Comparison of ENCODE assay signal across 15 cellular contexts in the genomic region with DNA sequence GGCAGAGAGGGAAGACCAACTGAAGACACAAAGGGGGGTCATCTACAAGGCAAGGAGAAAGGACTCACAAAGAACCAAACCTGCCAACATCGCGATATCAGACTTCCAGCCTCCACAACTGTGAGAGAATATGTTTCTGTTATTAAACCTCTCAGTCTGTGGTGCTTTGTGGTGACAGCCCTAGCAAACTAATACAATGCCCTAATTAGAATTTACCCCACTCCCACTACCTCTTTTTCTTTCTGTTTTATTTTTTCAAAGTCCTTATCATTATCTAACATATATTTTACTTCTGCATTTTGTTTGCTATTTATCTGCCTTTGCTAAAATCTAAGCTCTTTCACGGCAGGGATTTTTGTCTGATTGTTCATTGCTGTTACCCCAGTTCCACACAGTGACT. TPM values are rescaled to one million over a fixed set of nuclear protein-coding genes. Genes with fewer than 3 reads are reported as not detected.
DNase-seq lines count a peak whose midpoint lies in the region; ATAC-seq and TF ChIP-seq lines count a peak whose summit lies in the region.
"Had no signal": no experiment of that assay in that cellular context is flagged by ENCODE, and none has a peak within 500 bp of the region (broad histone marks: within the 10 kb centered on the region; RNA-seq: fewer than 3 reads in every experiment).

No MANE protein-coding gene starts in this region.

- no peak for DNase-seq in activated CD4-positive, alpha-beta T cell treated with anti-CD3 and anti-CD28 coated beads, Interleukin-2, amount 10 ng/mL, durations not matched to agents 24 days and 14 days
- no peak for DNase-seq in activated CD4-positive, alpha-beta T cell treated with anti-CD3 and anti-CD28 coated beads, Interleukin-2, amount 50 U/mL, for 4 hours
- no peak for DNase-seq in activated T-helper 2 cell treated with anti-CD3 and anti-CD28 coated beads, Interferon-gamma antibody, Interleukin-2, Interleukin-4, amounts not matched to agents 10 μg/mL and 5 μg/mL and 100 μg/mL, durations not matched to agents 14 hours and 24 hours and 36 hours (ENCODE audit: low spot score)
- no peak for DNase-seq in inferior parietal cortex (ENCODE audit: extremely low spot score)
- DNase-seq in progenitor cell of endocrine pancreas (ENCODE audit: low spot score, unreplicated experiment): no peak
- DNase-seq in iPS-NIHi7 (ENCODE audit: extremely low spot score): no peak
- DNase-seq: AML-193; Caco-2; CD4-positive, alpha-beta T cell; GOT3; H7 had no signal

- H3K36me3 Mint-ChIP-seq in activated CD4-positive, alpha-beta T cell treated with anti-CD3 and anti-CD28 coated beads, Interleukin-2, amount 10 ng/mL, durations not matched to agents 24 days and 14 days (ENCODE audit: low read depth): no peaks in the 10 kb centered on the region
- no peaks in the 10 kb centered on the region for H3K36me3 Mint-ChIP-seq in activated T-helper 2 cell treated with anti-CD3 and anti-CD28 coated beads, Interferon-gamma antibody, Interleukin-2, Interleukin-4, amounts not matched to agents 10 μg/mL and 5 μg/mL and 100 μg/mL, durations not matched to agents 14 hours and 24 hours and 36 hours (ENCODE audit: low read depth)
- no peaks in the 10 kb centered on the region for H3K36me3 Mint-ChIP-seq in stimulated activated memory B cell treated with anti-CD40 and anti-IgM and Interleukin-4, amounts not matched to agents 10 μg/mL and 1 μg/mL and 100 μg/mL, for 72 hours
- no peaks in the 10 kb centered on the region for H3K36me3 Mint-ChIP-seq in progenitor cell of endocrine pancreas (ENCODE audit: insufficient read depth)

- no peaks in the 10 kb centered on the region for H3K9me3 Mint-ChIP-seq in activated CD4-positive, alpha-beta T cell treated with anti-CD3 and anti-CD28 coated beads, Interleukin-2, amount 10 ng/mL, durations not matched to agents 24 days and 14 days
- H3K9me3 Mint-ChIP-seq in activated T-helper 2 cell treated with anti-CD3 and anti-CD28 coated beads, Interferon-gamma antibody, Interleukin-2, Interleukin-4, amounts not matched to agents 10 μg/mL and 5 μg/mL and 100 μg/mL, durations not matched to agents 14 hours and 24 hours and 36 hours: no peaks in the 10 kb centered on the region
- H3K9me3 Mint-ChIP-seq in stimulated activated memory B cell treated with anti-CD40 and anti-IgM and Interleukin-4, amounts not matched to agents 10 μg/mL and 1 μg/mL and 100 μg/mL, for 72 hours: no peaks in the 10 kb centered on the region
- H3K9me3 Mint-ChIP-seq in progenitor cell of endocrine pancreas (ENCODE audit: low read depth): no peaks in the 10 kb centered on the region
- H3K9me3 Mint-ChIP-seq: CD4-positive, alpha-beta T cell; IgD-negative memory B cell had no signal

- H3K27me3 Mint-ChIP-seq in activated CD4-positive, alpha-beta T cell treated with anti-CD3 and anti-CD28 coated beads, Interleukin-2, amount 10 ng/mL, durations not matched to agents 24 days and 14 days: peaks cover 4% of the 10 kb centered on the region
- H3K27me3 Mint-ChIP-seq in activated T-helper 2 cell treated with anti-CD3 and anti-CD28 coated beads, Interferon-gamma antibody, Interleukin-2, Interleukin-4, amounts not matched to agents 10 μg/mL and 5 μg/mL and 100 μg/mL, durations not matched to agents 14 hours and 24 hours and 36 hours (ENCODE audit: low read depth): no peaks in the 10 kb centered on the region
- H3K27me3 Mint-ChIP-seq in stimulated activated memory B cell treated with anti-CD40 and anti-IgM and Interleukin-4, amounts not matched to agents 10 μg/mL and 1 μg/mL and 100 μg/mL, for 72 hours: no peaks in the 10 kb centered on the region
- no peaks in the 10 kb centered on the region for H3K27me3 Mint-ChIP-seq in progenitor cell of endocrine pancreas

- no peak for TF ChIP-seq CTCF in progenitor cell of endocrine pancreas (IDR thresholded peaks at IDR 0.05; ENCODE audit: unreplicated experiment)

- ATAC-seq in stimulated activated memory B cell treated with anti-CD40 and anti-IgM and Interleukin-4, amounts not matched to agents 10 μg/mL and 1 μg/mL and 100 μg/mL, for 72 hours: peak; percentile 27
- ATAC-seq: A549, HepG2 had no signal

- H3K4me3 Mint-ChIP-seq in activated CD4-positive, alpha-beta T cell treated with anti-CD3 and anti-CD28 coated beads, Interleukin-2, amount 10 ng/mL, durations not matched to agents 24 days and 14 days: no peak overlapping the region
- H3K4me3 Mint-ChIP-seq in activated T-helper 2 cell treated with anti-CD3 and anti-CD28 coated beads, Interferon-gamma antibody, Interleukin-2, Interleukin-4, amounts not matched to agents 10 μg/mL and 5 μg/mL and 100 μg/mL, durations not matched to agents 14 hours and 24 hours and 36 hours (ENCODE audit: low read depth): no peak overlapping the region
- H3K4me3 Mint-ChIP-seq in stimulated activated memory B cell treated with anti-CD40 and anti-IgM and Interleukin-4, amounts not matched to agents 10 μg/mL and 1 μg/mL and 100 μg/mL, for 72 hours: no peak overlapping the region
- H3K4me3 Mint-ChIP-seq in progenitor cell of endocrine pancreas (ENCODE audit: low read depth): no peak overlapping the region
- H3K4me3 Mint-ChIP-seq: CD4-positive, alpha-beta T cell; IgD-negative memory B cell had no signal

- H3K27ac Mint-ChIP-seq in activated CD4-positive, alpha-beta T cell treated with anti-CD3 and anti-CD28 coated beads, Interleukin-2, amount 10 ng/mL, durations not matched to agents 24 days and 14 days: peak overlapping the region; percentile 34
- H3K27ac Mint-ChIP-seq in activated T-helper 2 cell treated with anti-CD3 and anti-CD28 coated beads, Interferon-gamma antibody, Interleukin-2, Interleukin-4, amounts not matched to agents 10 μg/mL and 5 μg/mL and 100 μg/mL, durations not matched to agents 14 hours and 24 hours and 36 hours: peak overlapping the region; percentile 13
- H3K27ac Mint-ChIP-seq in stimulated activated memory B cell treated with anti-CD40 and anti-IgM and Interleukin-4, amounts not matched to agents 10 μg/mL and 1 μg/mL and 100 μg/mL, for 72 hours: no peak overlapping the region
- no peak overlapping the region for H3K27ac Mint-ChIP-seq in progenitor cell of endocrine pancreas
- H3K27ac Mint-ChIP-seq: CD4-positive, alpha-beta T cell; IgD-negative memory B cell had no signal

- intact Hi-C loops in activated CD4-positive, alpha-beta T cell treated with anti-CD3 and anti-CD28 coated beads, Interleukin-2, amount 10 ng/mL, durations not matched to agents 24 days and 14 days (cut with micrococcal nuclease): no loop called here
- intact Hi-C loops in activated T-helper 2 cell treated with anti-CD3 and anti-CD28 coated beads, Interferon-gamma antibody, Interleukin-2, Interleukin-4, amounts not matched to agents 10 μg/mL and 5 μg/mL and 100 μg/mL, durations not matched to agents 14 hours and 24 hours and 36 hours (cut with micrococcal nuclease): no loop called here

- no peaks in the 10 kb centered on the region for H3K4me1 Mint-ChIP-seq in activated CD4-positive, alpha-beta T cell treated with anti-CD3 and anti-CD28 coated beads, Interleukin-2, amount 10 ng/mL, durations not matched to agents 24 days and 14 days
- H3K4me1 Mint-ChIP-seq in activated T-helper 2 cell treated with anti-CD3 and anti-CD28 coated beads, Interferon-gamma antibody, Interleukin-2, Interleukin-4, amounts not matched to agents 10 μg/mL and 5 μg/mL and 100 μg/mL, durations not matched to agents 14 hours and 24 hours and 36 hours (ENCODE audit: low read depth): peaks cover 2% of the 10 kb centered on the region
- H3K4me1 Mint-ChIP-seq in stimulated activated memory B cell treated with anti-CD40 and anti-IgM and Interleukin-4, amounts not matched to agents 10 μg/mL and 1 μg/mL and 100 μg/mL, for 72 hours: peaks cover 6% of the 10 kb centered on the region
- H3K4me1 Mint-ChIP-seq in progenitor cell of endocrine pancreas (ENCODE audit: low read depth): no peaks in the 10 kb centered on the region
- H3K4me1 Mint-ChIP-seq: IgD-negative memory B cell had no signal

RNA-seq across cellular contexts. Expression of gene OR52D1, which starts 2.5 kb away (rescaled TPM):
- total RNA-seq in activated CD4-positive, alpha-beta T cell treated with anti-CD3 and anti-CD28 coated beads, Interleukin-2, amount 10 ng/mL, durations not matched to agents 24 days and 14 days: not detected in 2 replicates
- total RNA-seq in activated T-helper 2 cell treated with anti-CD3 and anti-CD28 coated beads, Interferon-gamma antibody, Interleukin-2, Interleukin-4, amounts not matched to agents 10 μg/mL and 5 μg/mL and 100 μg/mL, durations not matched to agents 14 hours and 24 hours and 36 hours: not detected in 2 replicates
- total RNA-seq in progenitor cell of endocrine pancreas: not detected in 2 replicates
- total RNA-seq: Caco-2; CD4-positive, alpha-beta T cell; H7; HepG2 had no signal

RNA-seq across cellular contexts. Expression of gene UBQLN3, which starts 23.8 kb away (rescaled TPM):
- not detected in 2 replicates for total RNA-seq in activated CD4-positive, alpha-beta T cell treated with anti-CD3 and anti-CD28 coated beads, Interleukin-2, amount 10 ng/mL, durations not matched to agents 24 days and 14 days
- total RNA-seq in activated T-helper 2 cell treated with anti-CD3 and anti-CD28 coated beads, Interferon-gamma antibody, Interleukin-2, Interleukin-4, amounts not matched to agents 10 μg/mL and 5 μg/mL and 100 μg/mL, durations not matched to agents 14 hours and 24 hours and 36 hours: not detected in 2 replicates
- not detected in 2 replicates for total RNA-seq in progenitor cell of endocrine pancreas
- total RNA-seq: Caco-2, H7, HepG2 had no signal

RNA-seq across cellular contexts. Expression of gene UBQLNL, which starts 30.5 kb away (rescaled TPM):
- not detected in 2 replicates for total RNA-seq in activated CD4-positive, alpha-beta T cell treated with anti-CD3 and anti-CD28 coated beads, Interleukin-2, amount 10 ng/mL, durations not matched to agents 24 days and 14 days
- 0.09 TPM in 1 of 2 replicates, not detected in the other for total RNA-seq in activated T-helper 2 cell treated with anti-CD3 and anti-CD28 coated beads, Interferon-gamma antibody, Interleukin-2, Interleukin-4, amounts not matched to agents 10 μg/mL and 5 μg/mL and 100 μg/mL, durations not matched to agents 14 hours and 24 hours and 36 hours
- 0.53 and 0.79 TPM in 2 replicates for total RNA-seq in progenitor cell of endocrine pancreas
- total RNA-seq: Caco-2, H7, HepG2 had no signal

RNA-seq across cellular contexts. Expression of gene OR51I2, which starts 36.9 kb away (rescaled TPM):
- not detected in 2 replicates for total RNA-seq in activated CD4-positive, alpha-beta T cell treated with anti-CD3 and anti-CD28 coated beads, Interleukin-2, amount 10 ng/mL, durations not matched to agents 24 days and 14 days
- total RNA-seq in activated T-helper 2 cell treated with anti-CD3 and anti-CD28 coated beads, Interferon-gamma antibody, Interleukin-2, Interleukin-4, amounts not matched to agents 10 μg/mL and 5 μg/mL and 100 μg/mL, durations not matched to agents 14 hours and 24 hours and 36 hours: not detected in 2 replicates
- total RNA-seq in progenitor cell of endocrine pancreas: not detected in 2 replicates
- total RNA-seq: Caco-2; CD4-positive, alpha-beta T cell; H7; HepG2 had no signal

RNA-seq across cellular contexts. Expression of gene OR51I1, which starts 44.7 kb away (rescaled TPM):
- not detected in 2 replicates for total RNA-seq in activated CD4-positive, alpha-beta T cell treated with anti-CD3 and anti-CD28 coated beads, Interleukin-2, amount 10 ng/mL, durations not matched to agents 24 days and 14 days
- not detected in 2 replicates for total RNA-seq in activated T-helper 2 cell treated with anti-CD3 and anti-CD28 coated beads, Interferon-gamma antibody, Interleukin-2, Interleukin-4, amounts not matched to agents 10 μg/mL and 5 μg/mL and 100 μg/mL, durations not matched to agents 14 hours and 24 hours and 36 hours
- not detected in 2 replicates for total RNA-seq in progenitor cell of endocrine pancreas
- total RNA-seq: Caco-2; CD4-positive, alpha-beta T cell; H7; HepG2 had no signal

Comparison
In these comparisons a context has a peak if more than half of its experiments do, and no peak if none do; other contexts are left out.
1. H3K27ac Mint-ChIP-seq: peak in activated CD4-positive, alpha-beta T cell treated with anti-CD3 and anti-CD28 coated beads, Interleukin-2, amount 10 ng/mL, durations not matched to agents 24 days and 14 days (single experiment) and activated T-helper 2 cell treated with anti-CD3 and anti-CD28 coated beads, Interferon-gamma antibody, Interleukin-2, Interleukin-4, amounts not matched to agents 10 μg/mL and 5 μg/mL and 100 μg/mL, durations not matched to agents 14 hours and 24 hours and 36 hours (single experiment); none in stimulated activated memory B cell treated with anti-CD40 and anti-IgM and Interleukin-4, amounts not matched to agents 10 μg/mL and 1 μg/mL and 100 μg/mL, for 72 hours (single experiment) and progenitor cell of endocrine pancreas (single experiment).